Comparison of ENCODE assay signal across 21 cellular contexts in the genomic region with DNA sequence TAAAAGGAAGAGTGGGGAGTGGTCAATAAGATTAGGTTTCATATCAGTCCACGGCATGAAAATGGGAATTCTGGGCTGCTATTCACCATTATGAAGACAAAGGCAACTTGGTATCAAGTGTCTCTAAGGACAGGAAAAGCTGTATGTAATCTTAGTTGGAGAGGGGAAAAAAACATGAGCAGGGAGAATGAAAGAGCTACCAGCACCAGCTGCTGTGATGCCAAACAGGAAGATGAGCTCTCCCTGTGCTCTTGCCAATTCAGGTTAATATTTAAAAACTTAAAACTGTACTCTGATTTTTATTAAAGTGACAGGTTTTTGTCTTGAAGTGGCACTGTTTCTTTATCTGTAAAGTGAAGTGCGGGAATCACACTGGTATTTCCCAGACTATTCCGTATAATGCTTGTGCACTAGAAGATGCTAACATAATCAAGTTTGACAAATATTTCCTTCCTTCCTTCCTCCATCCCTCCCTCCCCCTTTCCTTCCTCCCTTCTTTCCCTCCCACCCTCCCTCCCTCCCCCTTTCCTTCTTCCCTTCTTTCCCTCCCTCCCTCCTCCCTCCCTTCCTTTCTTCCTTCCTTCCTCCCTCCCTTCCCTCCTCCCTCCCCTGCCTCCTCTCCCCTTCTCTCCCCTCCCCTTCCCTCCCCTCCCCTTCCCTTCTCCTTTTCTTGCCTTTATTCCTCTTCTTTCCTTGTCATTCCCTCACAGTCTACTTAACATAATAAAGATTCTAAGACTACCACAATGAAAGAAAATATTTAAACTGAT.
DNase-seq lines count a peak whose midpoint lies in the region; ATAC-seq, FAIRE-seq and TF ChIP-seq lines count a peak whose summit lies in the region.
"Had no signal": no experiment of that assay in that cellular context is flagged by ENCODE, and none has a peak within 500 bp of the region (broad histone marks: within the 10 kb centered on the region; RNA-seq: fewer than 3 reads in every experiment).

No MANE protein-coding gene starts in this region.

- H3K36me3 ChIP-seq in GM23338 (ENCODE audit: insufficient read depth): no peaks in the 10 kb centered on the region
- H3K36me3 ChIP-seq in H1 (ENCODE audit: control insufficient read depth in 2 of 4, insufficient read depth in 4 of 4, low read length in 3 of 4): no peaks in the 10 kb centered on the region
- H3K36me3 ChIP-seq in CD8-positive, alpha-beta T cell (ENCODE audit: insufficient read depth, low read length): no peaks in the 10 kb centered on the region
- H3K36me3 ChIP-seq: adrenal gland, HAP-1, thyroid gland had no signal

- no peak overlapping the region for H3K9ac ChIP-seq in H1 (replicated peaks in 1 of 4; ENCODE audit: extremely low read depth in 1 of 4, low read depth in 3 of 4, low read length in 3 of 4)
- H3K9ac ChIP-seq: parathyroid adenoma had no signal

- peaks cover 7% of the 10 kb centered on the region; the same call in 1 of the 2 replicates for H3K9me2 ChIP-seq in GM23338 (ENCODE audit: insufficient read depth)

- peak overlapping the region; percentile 56; the same call in 1 of the 2 replicates for H3K27ac Mint-ChIP-seq in GM23338
- no peak overlapping the region for H3K27ac Mint-ChIP-seq in CD8-positive, alpha-beta T cell
- H3K27ac Mint-ChIP-seq: activated CD4-positive, alpha-beta T cell treated with anti-CD3 and anti-CD28 coated beads, Interleukin-2, amount 10 ng/mL, durations not matched to agents 24 days and 14 days; natural killer cell had no signal

- no peaks in the 10 kb centered on the region for H3K79me2 ChIP-seq in GM23338 (replicated peaks; ENCODE audit: insufficient read depth)
- no peaks in the 10 kb centered on the region for H3K79me2 ChIP-seq in H1 (ENCODE audit: control insufficient read depth in 1 of 2, insufficient read depth in 2 of 2, low read length in 2 of 2)
- H3K79me2 ChIP-seq: parathyroid adenoma had no signal

- H3F3A ChIP-seq in GM23338 (replicated peaks; ENCODE audit: low read depth): no peaks in the 10 kb centered on the region

- CTCF ChIA-PET in H1 (lab: Charles Lee; ENCODE audit: partially characterized antibody): no interaction called here
- CTCF ChIA-PET in CD8-positive, alpha-beta T cell (lab: Charles Lee): no interaction called here

- POLR2A ChIA-PET in H1 (lab: Charles Lee; ENCODE audit: partially characterized antibody): interaction anchor here (1.3 kb wide), 1 partner anchor 11 kb away, joined by 3 read pairs; no protein-coding TSS in a partner anchor
- POLR2A ChIA-PET in CD8-positive, alpha-beta T cell (lab: Charles Lee): no interaction called here

- H4K8ac ChIP-seq in H1 (ENCODE audit: extremely low read depth, insufficient read depth, low read length): no peak overlapping the region

- H2BK5ac ChIP-seq in H1 (ENCODE audit: low read depth, low read length): peak overlapping the region; percentile 5; the same call in 1 of the 2 replicates

- in situ Hi-C loops in ACHN (cut with HindIII; ENCODE audit: low pct_ligation_motif_present, low pct_unique_long_range_greater_than_20kb, low sequenced_read_pairs): no loop called here

- no peak overlapping the region for H2BK20ac ChIP-seq in H1 (ENCODE audit: low read length)

- no peaks in the 10 kb centered on the region for H3K9me3 ChIP-seq in H1 (ENCODE audit: insufficient read depth in 2 of 2, low read depth in 1 of 2, low read length in 1 of 2)
- H3K9me3 ChIP-seq in CD8-positive, alpha-beta T cell (ENCODE audit: low read length): no peaks in the 10 kb centered on the region
- H3K9me3 ChIP-seq: adrenal gland, Caco-2, HAP-1, thyroid gland had no signal

- DNase-seq in ACHN (peak; percentile 28), GM23338 (ENCODE audit: low spot score) (peak; percentile 51), NCI-H2171 (lab: John Stamatoyannopoulos, UW) (peak; percentile 59), H1 (ENCODE audit: low read depth in 1 of 2, low spot score in 2 of 2) (no peak), HTR-8/SVneo (ENCODE audit: insufficient read length, low spot score) (no peak)
- no peak for DNase-seq in CD8-positive, alpha-beta T cell
- DNase-seq: activated CD4-positive, alpha-beta T cell treated with anti-CD3 and anti-CD28 coated beads, Interleukin-2, amount 10 ng/mL, durations not matched to agents 24 days and 14 days; activated CD8-positive, alpha-beta memory T cell treated with anti-CD3 and anti-CD28 coated beads, Interleukin-2, amount 50 U/mL, for 48 hours; activated effector memory CD4-positive, alpha-beta T cell treated with anti-CD3 and anti-CD28 coated beads, Interleukin-2, amount 50 U/mL, for 16 hours; adrenal gland; Caco-2; GDM1; mesenchymal stem cell; natural killer cell; stimulated activated naive CD4-positive, alpha-beta T cell treated with Interleukin-2 at 50 U/mL for 16 hours; thyroid gland had no signal

- no peak for TF ChIP-seq EP300 in H1 (IDR thresholded peaks at IDR 0.05; ENCODE audit: borderline replicate concordance in 1 of 2, low read depth in 2 of 2, low read length in 2 of 2)

- no peak overlapping the region for H3K4me3 Mint-ChIP-seq in GM23338
- no peak overlapping the region for H3K4me3 Mint-ChIP-seq in CD8-positive, alpha-beta T cell
- H3K4me3 Mint-ChIP-seq: activated CD4-positive, alpha-beta T cell treated with anti-CD3 and anti-CD28 coated beads, Interleukin-2, amount 10 ng/mL, durations not matched to agents 24 days and 14 days; natural killer cell had no signal

- H3K23ac ChIP-seq in H1 (ENCODE audit: insufficient read length): no peak overlapping the region

- TF ChIP-seq CTCF in GM23338 (conservative IDR thresholded peaks at IDR 0.05; ENCODE audit: low read depth in 2 of 2) (no peak), H1 (IDR thresholded peaks at IDR 0.05; ENCODE audit: control extremely low read depth in 1 of 3, insufficient read depth in 1 of 3, low read depth in 1 of 3, low read length in 3 of 3) (no peak)
- no peak for TF ChIP-seq CTCF in CD8-positive, alpha-beta T cell (IDR thresholded peaks at IDR 0.05)

- H3K9me3 Mint-ChIP-seq in GM23338: peaks cover 9% of the 10 kb centered on the region; the same call in 2 of the 3 replicates
- peaks cover 3% of the 10 kb centered on the region for H3K9me3 Mint-ChIP-seq in CD8-positive, alpha-beta T cell
- H3K9me3 Mint-ChIP-seq: activated CD4-positive, alpha-beta T cell treated with anti-CD3 and anti-CD28 coated beads, Interleukin-2, amount 10 ng/mL, durations not matched to agents 24 days and 14 days had no signal

- no peak overlapping the region for H3K4ac ChIP-seq in H1 (replicated peaks; ENCODE audit: insufficient read length, low read depth, low read length)

- TF ChIP-seq RAD21 in H1 (IDR thresholded peaks at IDR 0.05 in 1 of 2, conservative IDR thresholded peaks at IDR 0.05 in 1 of 2; ENCODE audit: low read depth in 2 of 2, low read length in 2 of 2): no peak

- no peak overlapping the region for H2BK15ac ChIP-seq in H1 (ENCODE audit: low read length)

- H3K4me3 ChIP-seq in GM23338 (no peak overlapping the region), H1 (ENCODE audit: extremely low read depth in 1 of 4, insufficient read depth in 2 of 4, low read depth in 3 of 4, low read length in 4 of 4) (no peak overlapping the region; a peak in 1 of 8 replicates)
- no peak overlapping the region for H3K4me3 ChIP-seq in CD8-positive, alpha-beta T cell (ENCODE audit: low read depth, low read length)
- H3K4me3 ChIP-seq: adrenal gland, HAP-1, thyroid gland had no signal

- no peak overlapping the region for H3K14ac ChIP-seq in H1 (ENCODE audit: insufficient read length)

- no peaks in the 10 kb centered on the region for H3K23me2 ChIP-seq in H1 (ENCODE audit: low read depth, low read length)

- H3K27me3 ChIP-seq in GM23338 (ENCODE audit: insufficient read depth) (no peaks in the 10 kb centered on the region), H1 (replicated peaks in 1 of 4; ENCODE audit: control insufficient read depth in 3 of 4, extremely low read depth in 1 of 4, insufficient read depth in 3 of 4, low read length in 3 of 4) (no peaks in the 10 kb centered on the region)
- no peaks in the 10 kb centered on the region for H3K27me3 ChIP-seq in CD8-positive, alpha-beta T cell (ENCODE audit: insufficient read depth, low read length)
- H3K27me3 ChIP-seq: adrenal gland, thyroid gland had no signal

- no peak overlapping the region for H3K27ac ChIP-seq in GM23338 (ENCODE audit: low read depth)
- H3K27ac ChIP-seq in H1 (ENCODE audit: low read depth, low read length): no peak overlapping the region
- H3K27ac ChIP-seq in CD8-positive, alpha-beta T cell (ENCODE audit: low read depth, low read length): no peak overlapping the region
- H3K27ac ChIP-seq: adrenal gland, parathyroid adenoma, thyroid gland had no signal

- H3K27me3 Mint-ChIP-seq in GM23338 (ENCODE audit: insufficient read depth, low read depth, poor library complexity): peaks cover 2% of the 10 kb centered on the region
- H3K27me3 Mint-ChIP-seq in CD8-positive, alpha-beta T cell (ENCODE audit: low read depth): no peaks in the 10 kb centered on the region
- H3K27me3 Mint-ChIP-seq: activated CD4-positive, alpha-beta T cell treated with anti-CD3 and anti-CD28 coated beads, Interleukin-2, amount 10 ng/mL, durations not matched to agents 24 days and 14 days had no signal

- no peak overlapping the region for H3K18ac ChIP-seq in H1 (ENCODE audit: extremely low read depth, low read length)

- H3K4me1 Mint-ChIP-seq in GM23338: peaks cover 30% of the 10 kb centered on the region
- H3K4me1 Mint-ChIP-seq in CD8-positive, alpha-beta T cell (ENCODE audit: low read depth): no peaks in the 10 kb centered on the region
- H3K4me1 Mint-ChIP-seq: activated CD4-positive, alpha-beta T cell treated with anti-CD3 and anti-CD28 coated beads, Interleukin-2, amount 10 ng/mL, durations not matched to agents 24 days and 14 days had no signal

- H3K4me1 ChIP-seq in GM23338 (ENCODE audit: insufficient read depth) (peaks cover 17% of the 10 kb centered on the region), H1 (replicated peaks in 1 of 4; ENCODE audit: control insufficient read depth in 3 of 4, insufficient read depth in 4 of 4, low read length in 3 of 4) (peaks cover 0 to 6% (median 3%) of the 10 kb centered on the region in 4 experiments; a peak in 3 of 7 replicates)
- no peaks in the 10 kb centered on the region for H3K4me1 ChIP-seq in CD8-positive, alpha-beta T cell (ENCODE audit: insufficient read depth, low read length)
- H3K4me1 ChIP-seq: adrenal gland, Caco-2, HAP-1, parathyroid adenoma, thyroid gland had no signal

- WGBS in H1 (ENCODE audit: extremely low coverage in 1 of 2, insufficient coverage in 1 of 2, insufficient read length in 1 of 2, insufficient replicate concordance in 2 of 2, low coverage in 1 of 2, low lambda C conversion rate in 2 of 2, missing lambda C conversion rate in 1 of 2), 2 experiments: 89% methylated on average over 2 of the region's 3 CpGs; no CpG with 5 or more reads in 1 of the 2 experiments

- intact Hi-C loops in CD8-positive, alpha-beta T cell (cut with DNase I, micrococcal nuclease): no loop called here

- H2BK12ac ChIP-seq in H1 (ENCODE audit: low read depth, low read length): no peak overlapping the region

- no peak overlapping the region for H3K56ac ChIP-seq in H1 (replicated peaks; ENCODE audit: insufficient read length, low read depth, low read length)

- no peak for TF ChIP-seq POLR2A in H1 (IDR thresholded peaks at IDR 0.05; ENCODE audit: control extremely low read depth in 1 of 2, low read depth in 2 of 2, low read length in 2 of 2)

- no peaks in the 10 kb centered on the region for H3K79me1 ChIP-seq in H1 (ENCODE audit: low read depth, low read length)

- H4K91ac ChIP-seq in H1 (replicated peaks; ENCODE audit: insufficient read length, low read length): no peak overlapping the region

- H4K5ac ChIP-seq in H1 (ENCODE audit: insufficient read length, low read depth, low read length): no peak overlapping the region

- H2AFZ ChIP-seq in GM23338 (no peak overlapping the region), H1 (ENCODE audit: low read length) (no peak overlapping the region)
- H2AFZ ChIP-seq: parathyroid adenoma had no signal

- H2AK5ac ChIP-seq in H1 (ENCODE audit: low read depth, low read length): no peak overlapping the region

- no peak for ATAC-seq in GM23338
- ATAC-seq in GM18511 (IDR thresholded peaks at IDR 0.05; ENCODE audit: unreplicated experiment): no peak
- no peak for ATAC-seq in CD8-positive, alpha-beta T cell
- ATAC-seq in GM21737 (IDR thresholded peaks at IDR 0.05; ENCODE audit: unreplicated experiment): no peak
- ATAC-seq: natural killer cell had no signal

- H3K36me3 Mint-ChIP-seq in GM23338 (ENCODE audit: low read depth): peaks cover 9% of the 10 kb centered on the region
- H3K36me3 Mint-ChIP-seq in CD8-positive, alpha-beta T cell: no peaks in the 10 kb centered on the region
- H3K36me3 Mint-ChIP-seq: natural killer cell had no signal

- no peak overlapping the region for H2BK120ac ChIP-seq in H1 (replicated peaks; ENCODE audit: low read depth, low read length)

- no peak overlapping the region for H3K4me2 ChIP-seq in GM23338
- no peak overlapping the region for H3K4me2 ChIP-seq in H1 (ENCODE audit: insufficient read depth in 1 of 2, low read depth in 2 of 2, low read length in 2 of 2)

- no peak for FAIRE-seq in H1 (lab: Jason Lieb, UNC)
- FAIRE-seq in HTR-8/SVneo (lab: Jason Lieb, UNC): no peak
- FAIRE-seq: bronchial epithelial cell had no signal

- no peaks in the 10 kb centered on the region for H4K20me1 ChIP-seq in GM23338 (replicated peaks; ENCODE audit: insufficient read depth)
- H4K20me1 ChIP-seq in H1 (replicated peaks in 1 of 2; ENCODE audit: control insufficient read depth in 1 of 2, insufficient read depth in 2 of 2, low read length in 2 of 2): no peaks in the 10 kb centered on the region

Comparison
In these comparisons a context has a peak if more than half of its experiments do, and no peak if none do; other contexts are left out.
1. DNase-seq: peak in ACHN (single experiment), GM23338 (single experiment) and NCI-H2171 (single experiment); none in H1 (0 of 2), CD8-positive, alpha-beta T cell (0 of 7) and HTR-8/SVneo (single experiment).